Comparison of ENCODE assay signal across 17 cellular contexts in genomic region chr1:35488346-35488745, GRCh38.
A peak's percentile ranks its signal among the peaks of the same experiment; 100 is the strongest.
DNase-seq lines count a peak whose midpoint lies in the region; ATAC-seq and FAIRE-seq lines count a peak whose summit lies in the region.
"Had no signal": no experiment of that assay in that cellular context is flagged by ENCODE, and none has a peak within 500 bp of the region (broad histone marks: within the 10 kb centered on the region; RNA-seq: fewer than 3 reads in every experiment).

No MANE protein-coding gene starts in this region.

- no peak overlapping the region for H3K23ac ChIP-seq in mesenchymal stem cell (ENCODE audit: low read length in 2 of 2)

- peaks cover 18% of the 10 kb centered on the region for H3K4me1 Mint-ChIP-seq in central memory CD8-positive, alpha-beta T cell

- no peak for ATAC-seq in central memory CD8-positive, alpha-beta T cell (replicated peaks; ENCODE audit: extremely low read depth, poor library complexity, severe bottlenecking)
- no peak for ATAC-seq in GM21737 (IDR thresholded peaks at IDR 0.05; ENCODE audit: unreplicated experiment)
- ATAC-seq: effector memory CD8-positive, alpha-beta T cell had no signal

- no peak overlapping the region for H2BK5ac ChIP-seq in mesenchymal stem cell (ENCODE audit: low read depth, low read length, poor library complexity, severe bottlenecking)

- no peak overlapping the region for H3K4me3 Mint-ChIP-seq in central memory CD8-positive, alpha-beta T cell
- H3K4me3 Mint-ChIP-seq: effector memory CD8-positive, alpha-beta T cell; T-helper 2 cell treated with Interferon-gamma antibody and Interleukin-4, amounts not matched to agents 5 μg/mL and 100 μg/mL, for 36 hours had no signal

- H4K8ac ChIP-seq in mesenchymal stem cell (ENCODE audit: low read length) = no peak overlapping the region

- H3K27me3 ChIP-seq in BLaER1 treated with 17β-estradiol and CSF1 and Interleukin-3, amounts not matched to agents 10 nM and 100 nM = no peaks in the 10 kb centered on the region
- no peaks in the 10 kb centered on the region for H3K27me3 ChIP-seq in mesenchymal stem cell (ENCODE audit: control insufficient read depth in 1 of 2, insufficient read depth in 1 of 2, low read length in 2 of 2)

- H3K4me2 ChIP-seq in BLaER1 treated with 17β-estradiol and CSF1 and Interleukin-3, amounts not matched to agents 10 nM and 100 nM = peak overlapping the region in 10 of 11 experiments; percentile 4 to 60 (median 34); a peak in 16 of 22 replicates
- H3K4me2 ChIP-seq in mesenchymal stem cell (ENCODE audit: low read length, poor library complexity, severe bottlenecking) = no peak overlapping the region

- 81% methylated on average over 2 of the region's 2 CpGs for WGBS in mesenchymal stem cell

- H3K14ac ChIP-seq in mesenchymal stem cell (ENCODE audit: low read length in 2 of 2) = no peak overlapping the region

- H2AK5ac ChIP-seq in mesenchymal stem cell (ENCODE audit: low read length, severe bottlenecking) = no peak overlapping the region

- H3K9me3 ChIP-seq in BLaER1 treated with 17β-estradiol and CSF1 and Interleukin-3, amounts not matched to agents 10 nM and 100 nM (replicated peaks in 1 of 11) = peaks cover 44 to 65% (median 57%) of the 10 kb centered on the region in 11 experiments
- peaks cover 4% of the 10 kb centered on the region for H3K9me3 ChIP-seq in mesenchymal stem cell (ENCODE audit: control insufficient read depth, low read length)
- H3K9me3 ChIP-seq: HAP-1, thoracic aorta had no signal

- no peak overlapping the region for H3K4ac ChIP-seq in mesenchymal stem cell (ENCODE audit: low read depth in 1 of 2, low read length in 2 of 2)

- no peak overlapping the region for H3K9ac ChIP-seq in BLaER1 treated with 17β-estradiol and CSF1 and Interleukin-3, amounts not matched to agents 10 nM and 100 nM
- H3K9ac ChIP-seq in mesenchymal stem cell (ENCODE audit: low read length) = peak overlapping the region; percentile 67

- H3K36me3 ChIP-seq in BLaER1 treated with 17β-estradiol and CSF1 and Interleukin-3, amounts not matched to agents 10 nM and 100 nM = peaks cover 8 to 50% (median 30%) of the 10 kb centered on the region in 11 experiments; a peak in 21 of 22 replicates
- H3K36me3 ChIP-seq in mesenchymal stem cell (ENCODE audit: control insufficient read depth in 1 of 2, insufficient read depth in 2 of 2, low read depth in 1 of 2, low read length in 2 of 2) = peaks cover under 1 to 3% of the 10 kb centered on the region in 2 experiments
- H3K36me3 ChIP-seq: HAP-1, thoracic aorta had no signal

- peak; percentile 52 for FAIRE-seq in A204.1 (lab: Jason Lieb, UNC)
- FAIRE-seq: frontal cortex, HTR-8/SVneo had no signal

- H3K4me1 ChIP-seq in BLaER1 treated with 17β-estradiol and CSF1 and Interleukin-3, amounts not matched to agents 10 nM and 100 nM = peaks cover 0 to 16% (median 8%) of the 10 kb centered on the region in 10 experiments; a peak in 12 of 20 replicates
- no peaks in the 10 kb centered on the region for H3K4me1 ChIP-seq in mesenchymal stem cell (ENCODE audit: control insufficient read depth, insufficient read depth, low read depth, low read length)
- H3K4me1 ChIP-seq: HAP-1 had no signal

- H4K91ac ChIP-seq in mesenchymal stem cell (ENCODE audit: low read length) = no peak overlapping the region

- H3K79me1 ChIP-seq in mesenchymal stem cell (replicated peaks; ENCODE audit: low read length, poor library complexity, severe bottlenecking) = peaks cover 26% of the 10 kb centered on the region

- H3K27ac ChIP-seq in BLaER1 treated with 17β-estradiol and CSF1 and Interleukin-3, amounts not matched to agents 10 nM and 100 nM = no peak overlapping the region
- H3K27ac ChIP-seq in mesenchymal stem cell (ENCODE audit: low read length, poor library complexity, severe bottlenecking) = no peak overlapping the region
- H3K27ac ChIP-seq: thoracic aorta had no signal

- no peak overlapping the region for H3K18ac ChIP-seq in mesenchymal stem cell (ENCODE audit: low read depth in 1 of 2, low read length in 2 of 2)

- no peaks in the 10 kb centered on the region for H3K27me3 Mint-ChIP-seq in central memory CD8-positive, alpha-beta T cell
- H3K27me3 Mint-ChIP-seq: effector memory CD8-positive, alpha-beta T cell had no signal

- DNase-seq in central memory CD8-positive, alpha-beta T cell (ENCODE audit: low spot score in 2 of 2) = no peak
- peak; percentile 34 for DNase-seq in mesenchymal stem cell
- DNase-seq in activated gamma-delta T cell (lab: John Stamatoyannopoulos, UW) = no peak
- DNase-seq in stimulated activated naive CD4-positive, alpha-beta T cell (lab: John Stamatoyannopoulos, UW) = no peak
- DNase-seq: caudate nucleus; DMS79 treated with DMSO at 0.1 percent for 48 hours; effector memory CD8-positive, alpha-beta T cell; NCI-H1694 treated with DMSO at 0.1 percent for 48 hours; NCI-H345 had no signal

- no peak overlapping the region for H2BK12ac ChIP-seq in mesenchymal stem cell (ENCODE audit: low read length in 2 of 2)

- no peak overlapping the region for H3K4me3 ChIP-seq in BLaER1 treated with 17β-estradiol and CSF1 and Interleukin-3, amounts not matched to agents 10 nM and 100 nM
- peak overlapping the region in 1 of 2 experiments; percentile 52 for H3K4me3 ChIP-seq in mesenchymal stem cell (ENCODE audit: insufficient read depth in 1 of 2, low read depth in 1 of 2, low read length in 2 of 2)
- H3K4me3 ChIP-seq: HAP-1, thoracic aorta had no signal

- H3K9me3 Mint-ChIP-seq in central memory CD8-positive, alpha-beta T cell = no peaks in the 10 kb centered on the region

- peaks cover 5% of the 10 kb centered on the region for H3K36me3 Mint-ChIP-seq in central memory CD8-positive, alpha-beta T cell (ENCODE audit: insufficient read depth)

- peak overlapping the region; percentile 29 for H3K27ac Mint-ChIP-seq in central memory CD8-positive, alpha-beta T cell (ENCODE audit: low read depth)
- H3K27ac Mint-ChIP-seq: T-helper 2 cell treated with Interferon-gamma antibody and Interleukin-4, amounts not matched to agents 5 μg/mL and 100 μg/mL, for 36 hours had no signal

- H4K20me1 ChIP-seq in BLaER1 treated with 17β-estradiol and CSF1 and Interleukin-3, amounts not matched to agents 10 nM and 100 nM = no peaks in the 10 kb centered on the region

- no peak overlapping the region for H2AFZ ChIP-seq in mesenchymal stem cell (ENCODE audit: low read depth, low read length)

- H2BK15ac ChIP-seq in mesenchymal stem cell (ENCODE audit: low read depth, poor library complexity, severe bottlenecking) = no peak overlapping the region

- no peak overlapping the region for H2BK120ac ChIP-seq in mesenchymal stem cell (ENCODE audit: low read depth, low read length)
